Comparison of ENCODE assay signal across 8 cellular contexts in the genomic region with DNA sequence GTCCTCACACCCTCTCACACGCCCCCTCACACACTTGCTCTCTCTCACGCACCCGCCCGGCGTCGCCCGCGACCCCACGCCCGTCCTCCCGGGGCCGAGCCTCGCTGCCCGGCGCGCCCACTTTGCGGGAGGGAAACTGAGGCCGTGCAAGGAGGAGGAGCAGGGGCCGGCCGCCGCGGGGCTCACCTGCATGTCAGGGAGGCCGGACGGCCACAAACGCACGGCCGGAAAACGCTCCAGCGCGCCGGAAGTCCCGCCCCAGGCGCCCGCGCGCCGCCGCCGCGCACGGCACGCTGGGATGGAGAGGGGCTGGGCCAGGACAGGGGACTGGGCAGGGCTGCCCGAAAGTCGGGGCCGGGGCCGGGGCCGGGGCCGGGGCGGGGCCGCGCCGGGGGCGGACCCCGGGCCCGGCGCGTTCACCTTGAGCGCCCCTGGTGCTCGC. TPM values are rescaled to one million over a fixed set of nuclear protein-coding genes. Genes with fewer than 3 reads are reported as not detected.
DNase-seq lines count a peak whose midpoint lies in the region; ATAC-seq lines count a peak whose summit lies in the region.

A gene (minus strand): TSS at position 222 of the 442 bp plus-strand sequence. CDS start 5,994 bp downstream, outside the sequence.

- no peaks in the 10 kb centered on the region for H3K9me3 ChIP-seq in BLaER1 treated with 17β-estradiol and CSF1 and Interleukin-3, amounts not matched to agents 10 nM and 100 nM (replicated peaks in 1 of 11)

- no peaks in the 10 kb centered on the region for H3K27me3 Mint-ChIP-seq in activated CD8-positive, alpha-beta T cell treated with anti-CD3 and anti-CD28 coated beads, Interleukin-2, amount 10 ng/mL, durations not matched to agents 7 days and 5 days (ENCODE audit: low read depth)

- peaks cover 31 to 68% (median 40%) of the 10 kb centered on the region in 10 experiments for H3K4me1 ChIP-seq in BLaER1 treated with 17β-estradiol and CSF1 and Interleukin-3, amounts not matched to agents 10 nM and 100 nM

- CTCF ChIA-PET in activated CD8-positive, alpha-beta T cell treated with anti-CD3 and anti-CD28 coated beads, Interleukin-2, amount 10 ng/mL, durations not matched to agents 7 days and 5 days (lab: Charles Lee): interaction anchor here (1.2 to 1.9 kb wide), 4 partner anchors 11 to 140 kb away, joined by 3 to 5 read pairs (median 3); no protein-coding TSS in a partner anchor

- H3K4me3 Mint-ChIP-seq in activated CD8-positive, alpha-beta T cell treated with anti-CD3 and anti-CD28 coated beads, Interleukin-2, amount 10 ng/mL, durations not matched to agents 7 days and 5 days: peak within 1 kb of the TSS; percentile 90

- peak within 1 kb of the TSS; percentile 92 to 97 (median 95) for H3K27ac ChIP-seq in BLaER1 treated with 17β-estradiol and CSF1 and Interleukin-3, amounts not matched to agents 10 nM and 100 nM

- H4K20me1 ChIP-seq in BLaER1 treated with 17β-estradiol and CSF1 and Interleukin-3, amounts not matched to agents 10 nM and 100 nM: peaks cover 0 to 45% (median 38%) of the 10 kb centered on the region in 11 experiments; a peak in 19 of 22 replicates

- no peaks in the 10 kb centered on the region for H3K9me3 Mint-ChIP-seq in activated CD8-positive, alpha-beta T cell treated with anti-CD3 and anti-CD28 coated beads, Interleukin-2, amount 10 ng/mL, durations not matched to agents 7 days and 5 days (ENCODE audit: insufficient read depth)

- H3K27ac Mint-ChIP-seq in activated CD8-positive, alpha-beta T cell treated with anti-CD3 and anti-CD28 coated beads, Interleukin-2, amount 10 ng/mL, durations not matched to agents 7 days and 5 days: peak within 1 kb of the TSS; percentile 86

- H3K4me1 Mint-ChIP-seq in activated CD8-positive, alpha-beta T cell treated with anti-CD3 and anti-CD28 coated beads, Interleukin-2, amount 10 ng/mL, durations not matched to agents 7 days and 5 days (ENCODE audit: low read depth): peaks cover 15% of the 10 kb centered on the region

- ATAC-seq in GM19372 (IDR thresholded peaks at IDR 0.05; ENCODE audit: low read depth, unreplicated experiment): peak; percentile 93
- ATAC-seq in HG03521 (IDR thresholded peaks at IDR 0.05; ENCODE audit: unreplicated experiment): peak; percentile 79
- peak; percentile 96 for ATAC-seq in activated CD8-positive, alpha-beta T cell treated with anti-CD3 and anti-CD28 coated beads, Interleukin-2, amount 10 ng/mL, durations not matched to agents 7 days and 5 days

- POLR2A ChIA-PET in activated CD8-positive, alpha-beta T cell treated with anti-CD3 and anti-CD28 coated beads, Interleukin-2, amount 10 ng/mL, durations not matched to agents 7 days and 5 days (lab: Charles Lee): interaction anchor here (0.6 to 1.9 kb wide), 4 partner anchors 11 to 67 kb away, joined by 3 to 5 read pairs (median 3); a partner anchor contains a TSS

- DNase-seq in NCI-H748 treated with DMSO at 0.1 percent for 48 hours (lab: John Stamatoyannopoulos, UW) (peak; percentile 63), medulla oblongata (ENCODE audit: extremely low spot score) (peak; percentile 88)
- DNase-seq in activated CD8-positive, alpha-beta T cell treated with anti-CD3 and anti-CD28 coated beads, Interleukin-2, amount 10 ng/mL, durations not matched to agents 7 days and 5 days: peak; percentile 87
- peak; percentile 66 for DNase-seq in effector CD8-positive, alpha-beta T cell (lab: John Stamatoyannopoulos, UW)
- DNase-seq in stimulated activated CD8-positive, alpha-beta memory T cell treated with anti-CD3 and anti-CD28 coated beads, Interleukin-12 subunit alpha, Interleukin-12 subunit beta, amount 100 ng/mL, for 1 hour (ENCODE audit: low read depth): peak; percentile 67

- no peaks in the 10 kb centered on the region for H3K36me3 Mint-ChIP-seq in activated CD8-positive, alpha-beta T cell treated with anti-CD3 and anti-CD28 coated beads, Interleukin-2, amount 10 ng/mL, durations not matched to agents 7 days and 5 days (ENCODE audit: low read depth)

- peak within 1 kb of the TSS; percentile 81 to 97 (median 91) for H3K4me3 ChIP-seq in BLaER1 treated with 17β-estradiol and CSF1 and Interleukin-3, amounts not matched to agents 10 nM and 100 nM

- H3K36me3 ChIP-seq in BLaER1 treated with 17β-estradiol and CSF1 and Interleukin-3, amounts not matched to agents 10 nM and 100 nM: peaks cover 0 to 38% (median 24%) of the 10 kb centered on the region in 11 experiments; a peak in 17 of 22 replicates

- peak within 1 kb of the TSS; percentile 90 to 98 (median 96) for H3K9ac ChIP-seq in BLaER1 treated with 17β-estradiol and CSF1 and Interleukin-3, amounts not matched to agents 10 nM and 100 nM

- no peaks in the 10 kb centered on the region for H3K27me3 ChIP-seq in BLaER1 treated with 17β-estradiol and CSF1 and Interleukin-3, amounts not matched to agents 10 nM and 100 nM

- H3K4me2 ChIP-seq in BLaER1 treated with 17β-estradiol and CSF1 and Interleukin-3, amounts not matched to agents 10 nM and 100 nM: peak within 1 kb of the TSS; percentile 94 to 98 (median 96)

RNA-seq across cellular contexts. Expression of the gene that starts here (rescaled TPM):
- 10 to 100 TPM; 46.1 to 48.4 TPM for total RNA-seq in activated CD8-positive, alpha-beta T cell treated with anti-CD3 and anti-CD28 coated beads, Interleukin-2, amount 10 ng/mL, durations not matched to agents 7 days and 5 days

Comparison
In these comparisons a context has a peak if more than half of its experiments do, and no peak if none do; other contexts are left out.
1. Peak in every context shown above with its lines: DNase-seq, ATAC-seq, H3K4me3 ChIP-seq and H3K27ac ChIP-seq.